Comparison of ENCODE assay signal across 9 cellular contexts in genomic region chr22:23119492-23120414, GRCh38. TPM values are rescaled to one million over a fixed set of nuclear protein-coding genes. Genes with fewer than 3 reads are reported as not detected.
A peak's percentile ranks its signal among the peaks of the same experiment; 100 is the strongest.
DNase-seq lines count a peak whose midpoint lies in the region; ATAC-seq and TF ChIP-seq lines count a peak whose summit lies in the region.
"Had no signal": no experiment of that assay in that cellular context is flagged by ENCODE, and none has a peak within 500 bp of the region (broad histone marks: within the 10 kb centered on the region; RNA-seq: fewer than 3 reads in every experiment).

No MANE protein-coding gene starts in this region.

- H3K9me2 ChIP-seq in GM23338 (ENCODE audit: insufficient read depth) (no peaks in the 10 kb centered on the region), PC-9 (ENCODE audit: insufficient read depth) (no peaks in the 10 kb centered on the region)

- 76 to 81% methylated on average over 4 to 15 of the region's 15 CpGs for WGBS in upper lobe of left lung, 2 donors
- 83 to 88% methylated on average over 15 of the region's 15 CpGs for WGBS in lower leg skin, 2 donors

- no peak overlapping the region for H3K4me3 Mint-ChIP-seq in GM23338
- peak overlapping the region; percentile 46 for H3K4me3 Mint-ChIP-seq in central memory CD8-positive, alpha-beta T cell

- ATAC-seq in GM23338 (peak; percentile 27; the same call in 2 of the 3 replicates), upper lobe of left lung (ENCODE audit: low FRiP score in 2 of 2) (no peak)
- ATAC-seq in central memory CD8-positive, alpha-beta T cell (replicated peaks; ENCODE audit: extremely low read depth, poor library complexity, severe bottlenecking): peak; percentile 98

- no peaks in the 10 kb centered on the region for H3K36me3 ChIP-seq in GM23338 (ENCODE audit: insufficient read depth)
- no peaks in the 10 kb centered on the region for H3K36me3 ChIP-seq in upper lobe of left lung
- H3K36me3 ChIP-seq in PC-9 (ENCODE audit: low read depth): no peaks in the 10 kb centered on the region

- no peak for TF ChIP-seq CTCF in GM23338 (conservative IDR thresholded peaks at IDR 0.05; ENCODE audit: low read depth in 2 of 2)
- TF ChIP-seq CTCF in upper lobe of left lung (IDR thresholded peaks at IDR 0.05): no peak
- TF ChIP-seq CTCF in lower leg skin (IDR thresholded peaks at IDR 0.05): no peak
- TF ChIP-seq CTCF in PC-9 (conservative IDR thresholded peaks at IDR 0.05): no peak

- H3K27ac Mint-ChIP-seq in GM23338: no peak overlapping the region; the same call in 1 of the 2 replicates
- peak overlapping the region; percentile 97 for H3K27ac Mint-ChIP-seq in central memory CD8-positive, alpha-beta T cell (ENCODE audit: low read depth)

- CTCF ChIA-PET in PC-9 (lab: Charles Lee): no interaction called here

- H3K9me3 ChIP-seq in upper lobe of left lung (no peaks in the 10 kb centered on the region), PC-9 (ENCODE audit: insufficient read depth, low read depth) (no peaks in the 10 kb centered on the region)

- H3F3A ChIP-seq in GM23338 (replicated peaks; ENCODE audit: low read depth) (no peaks in the 10 kb centered on the region), PC-9 (ENCODE audit: insufficient read depth, low read depth) (no peaks in the 10 kb centered on the region)

- POLR2A ChIA-PET in PC-9 (lab: Charles Lee; ENCODE audit: unreplicated experiment): no interaction called here

- no peaks in the 10 kb centered on the region for H3K36me3 Mint-ChIP-seq in GM23338 (ENCODE audit: low read depth)
- H3K36me3 Mint-ChIP-seq in central memory CD8-positive, alpha-beta T cell (ENCODE audit: insufficient read depth): peaks cover 2% of the 10 kb centered on the region

- H4K20me1 ChIP-seq in GM23338 (replicated peaks; ENCODE audit: insufficient read depth) (no peaks in the 10 kb centered on the region), PC-9 (ENCODE audit: insufficient read depth) (no peaks in the 10 kb centered on the region)

- no TSS peak for BruUV-seq in PC-9 (replicated peaks; lab: Mats Ljungman, UMichigan)

- H3K79me2 ChIP-seq in GM23338 (replicated peaks; ENCODE audit: insufficient read depth) (no peaks in the 10 kb centered on the region), PC-9 (ENCODE audit: low read depth) (no peaks in the 10 kb centered on the region)

- no peak overlapping the region for H3K27ac ChIP-seq in GM23338 (ENCODE audit: low read depth)
- no peak overlapping the region for H3K27ac ChIP-seq in upper lobe of left lung
- H3K27ac ChIP-seq in PC-9: no peak overlapping the region

- DNase-seq in GM23338 (ENCODE audit: low spot score) (no peak), upper lobe of left lung (no peak), pons (ENCODE audit: low spot score) (no peak), lower leg skin (ENCODE audit: low spot score in 2 of 2) (no peak), PC-9 (no peak)
- peak; percentile 63 to 71 for DNase-seq in activated CD4-positive, alpha-beta T cell treated with anti-CD3 and anti-CD28 coated beads, Interleukin-2, amount 50 U/mL, for 48 hours
- peak in 1 of 2 donors; percentile 58 for DNase-seq in central memory CD8-positive, alpha-beta T cell (ENCODE audit: low spot score in 2 of 2)
- peak; percentile 47 to 62 for DNase-seq in stimulated activated CD4-positive, alpha-beta T cell treated with anti-CD3 and anti-CD28 coated beads, Interleukin-4, amount 100 ng/mL, for 4 hours

- H2AFZ ChIP-seq in GM23338 (no peak overlapping the region), PC-9 (no peak overlapping the region)

- no peak for TF ChIP-seq EP300 in upper lobe of left lung (IDR thresholded peaks at IDR 0.05)

- H3K27me3 ChIP-seq in GM23338 (ENCODE audit: insufficient read depth): no peaks in the 10 kb centered on the region
- no peaks in the 10 kb centered on the region for H3K27me3 ChIP-seq in upper lobe of left lung
- H3K27me3 ChIP-seq in PC-9 (ENCODE audit: insufficient read depth, low read depth): peaks cover 28% of the 10 kb centered on the region

- peaks cover 11% of the 10 kb centered on the region for H3K27me3 Mint-ChIP-seq in GM23338 (ENCODE audit: insufficient read depth, low read depth, poor library complexity)
- peaks cover 8% of the 10 kb centered on the region for H3K27me3 Mint-ChIP-seq in central memory CD8-positive, alpha-beta T cell

- no peaks in the 10 kb centered on the region for H3K9me3 Mint-ChIP-seq in GM23338
- no peaks in the 10 kb centered on the region for H3K9me3 Mint-ChIP-seq in central memory CD8-positive, alpha-beta T cell

- H3K4me2 ChIP-seq in GM23338: no peak overlapping the region
- H3K4me2 ChIP-seq in PC-9: no peak overlapping the region

- H3K4me1 ChIP-seq in GM23338 (ENCODE audit: insufficient read depth): no peaks in the 10 kb centered on the region; the same call in 1 of the 2 replicates
- H3K4me1 ChIP-seq in upper lobe of left lung: no peaks in the 10 kb centered on the region
- H3K4me1 ChIP-seq in PC-9 (replicated peaks; ENCODE audit: insufficient read depth): no peaks in the 10 kb centered on the region

- no peak for TF ChIP-seq POLR2A in upper lobe of left lung (IDR thresholded peaks at IDR 0.05)
- no peak for TF ChIP-seq POLR2A in lower leg skin (IDR thresholded peaks at IDR 0.05)

- intact Hi-C loops in lower leg skin (cut with DNase I; ENCODE audit: low total_unique reads) (no loop called here), PC-9 (cut with micrococcal nuclease; ENCODE audit: unreplicated experiment) (loop anchor here (10.0 kb wide), 1 partner anchor 535 kb away; no protein-coding TSS in a partner anchor)

- H3K4me3 ChIP-seq in GM23338 (no peak overlapping the region), upper lobe of left lung (no peak overlapping the region), lower leg skin (ENCODE audit: low read depth, poor library complexity, severe bottlenecking) (no peak overlapping the region), PC-9 (no peak overlapping the region)

- peaks cover 7% of the 10 kb centered on the region for H3K4me1 Mint-ChIP-seq in GM23338
- peaks cover 17% of the 10 kb centered on the region for H3K4me1 Mint-ChIP-seq in central memory CD8-positive, alpha-beta T cell

TF ChIP-seq in GM23338, 12 proteins besides CTCF, POLR2A, EP300 and RAD21:
- no peak for TF ChIP-seq JUNB (IDR thresholded peaks at IDR 0.05; ENCODE audit: unreplicated experiment)
- TF ChIP-seq, protein P1, sequence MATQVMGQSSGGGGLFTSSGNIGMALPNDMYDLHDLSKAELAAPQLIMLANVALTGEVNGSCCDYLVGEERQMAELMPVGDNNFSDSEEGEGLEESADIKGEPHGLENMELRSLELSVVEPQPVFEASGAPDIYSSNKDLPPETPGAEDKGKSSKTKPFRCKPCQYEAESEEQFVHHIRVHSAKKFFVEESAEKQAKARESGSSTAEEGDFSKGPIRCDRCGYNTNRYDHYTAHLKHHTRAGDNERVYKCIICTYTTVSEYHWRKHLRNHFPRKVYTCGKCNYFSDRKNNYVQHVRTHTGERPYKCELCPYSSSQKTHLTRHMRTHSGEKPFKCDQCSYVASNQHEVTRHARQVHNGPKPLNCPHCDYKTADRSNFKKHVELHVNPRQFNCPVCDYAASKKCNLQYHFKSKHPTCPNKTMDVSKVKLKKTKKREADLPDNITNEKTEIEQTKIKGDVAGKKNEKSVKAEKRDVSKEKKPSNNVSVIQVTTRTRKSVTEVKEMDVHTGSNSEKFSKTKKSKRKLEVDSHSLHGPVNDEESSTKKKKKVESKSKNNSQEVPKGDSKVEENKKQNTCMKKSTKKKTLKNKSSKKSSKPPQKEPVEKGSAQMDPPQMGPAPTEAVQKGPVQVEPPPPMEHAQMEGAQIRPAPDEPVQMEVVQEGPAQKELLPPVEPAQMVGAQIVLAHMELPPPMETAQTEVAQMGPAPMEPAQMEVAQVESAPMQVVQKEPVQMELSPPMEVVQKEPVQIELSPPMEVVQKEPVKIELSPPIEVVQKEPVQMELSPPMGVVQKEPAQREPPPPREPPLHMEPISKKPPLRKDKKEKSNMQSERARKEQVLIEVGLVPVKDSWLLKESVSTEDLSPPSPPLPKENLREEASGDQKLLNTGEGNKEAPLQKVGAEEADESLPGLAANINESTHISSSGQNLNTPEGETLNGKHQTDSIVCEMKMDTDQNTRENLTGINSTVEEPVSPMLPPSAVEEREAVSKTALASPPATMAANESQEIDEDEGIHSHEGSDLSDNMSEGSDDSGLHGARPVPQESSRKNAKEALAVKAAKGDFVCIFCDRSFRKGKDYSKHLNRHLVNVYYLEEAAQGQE (IDR thresholded peaks at IDR 0.05; ENCODE audit: unreplicated experiment): no peak
- TF ChIP-seq EZH2phosphoT487 (IDR thresholded peaks at IDR 0.05; ENCODE audit: unreplicated experiment): no peak
- TF ChIP-seq ETS1 (IDR thresholded peaks at IDR 0.05): no peak
- no peak for TF ChIP-seq CREB1 (CRISPR knock-in tag; IDR thresholded peaks at IDR 0.05; ENCODE audit: low read depth)
- no peak for TF ChIP-seq ZNF331 (CRISPR knock-in tag; IDR thresholded peaks at IDR 0.05; ENCODE audit: low read depth)
- TF ChIP-seq STAT1 (IDR thresholded peaks at IDR 0.05; ENCODE audit: unreplicated experiment): no peak
- no peak for TF ChIP-seq NANOG (IDR thresholded peaks at IDR 0.05; ENCODE audit: borderline replicate concordance)
- TF ChIP-seq POLR2AphosphoS5 (IDR thresholded peaks at IDR 0.05; ENCODE audit: low read depth): no peak
TF ChIP-seq in GM23338: peak in this region for 0.

RNA-seq across cellular contexts. Expression of gene RSPH14, which starts 22.0 kb away (rescaled TPM):
- not detected in 2 replicates for total RNA-seq in GM23338 (2014; rRNA removed; shearing (Covaris generic))
- polyA plus RNA-seq in GM23338 (2016; fragmentation: Nextera tagmentation; extraction: Ambion mirVana): 1.8 and 2.5 TPM in 2 replicates
- total RNA-seq in upper lobe of left lung (1 to 10 TPM in 5 of 6 donors, not detected in 1; 1.1 to 5.2 (median 2.7) TPM), lower leg skin (1 to 10 TPM in 2 of 4 donors, not detected in 2; 1.1 to 1.7 TPM), PC-9 (2021) (0.28 TPM in 1 of 2 replicates, not detected in the other)
- polyA plus RNA-seq: keratinocyte had no signal

RNA-seq across cellular contexts. Expression of gene RAB36, which starts 25.5 kb away (rescaled TPM):
- 0.58 and 1.2 TPM in 2 replicates for total RNA-seq in GM23338 (2014; rRNA removed; shearing (Covaris generic))
- 0.43 and 0.58 TPM in 2 replicates for polyA plus RNA-seq in GM23338 (2016; fragmentation: Nextera tagmentation; extraction: Ambion mirVana)
- total RNA-seq in upper lobe of left lung (10 to 100 TPM in 1 of 6 donors, 1 to 10 TPM in 5; 2.6 to 17.5 (median 8.4) TPM), lower leg skin (1 to 10 TPM; 1.2 to 3.6 (median 1.8) TPM), PC-9 (2021) (5.8 and 6.8 TPM in 2 replicates)

RNA-seq across cellular contexts. Expression of gene GNAZ, which starts 49.4 kb away (rescaled TPM):
- total RNA-seq in GM23338 (2014; rRNA removed; shearing (Covaris generic)): 9.9 and 11.1 TPM in 2 replicates
- polyA plus RNA-seq in GM23338 (2016; fragmentation: Nextera tagmentation; extraction: Ambion mirVana): 2.9 TPM in 2 replicates
- total RNA-seq in upper lobe of left lung (1 to 10 TPM in 4 of 6 donors, under 1 TPM in 1, not detected in 1; 0.80 to 7.3 (median 2.7) TPM), lower leg skin (1 to 10 TPM; 1.5 to 3.6 (median 2.0) TPM), PC-9 (2021) (1.2 and 1.7 TPM in 2 replicates)

Comparison
In these comparisons a context has a peak if more than half of its experiments do, and no peak if none do; other contexts are left out.
1. ATAC-seq: peak in GM23338 (single experiment) and central memory CD8-positive, alpha-beta T cell (single experiment); none in upper lobe of left lung (0 of 2).
2. DNase-seq: peak in activated CD4-positive, alpha-beta T cell treated with anti-CD3 and anti-CD28 coated beads, Interleukin-2, amount 50 U/mL, for 48 hours (2 of 2) and stimulated activated CD4-positive, alpha-beta T cell treated with anti-CD3 and anti-CD28 coated beads, Interleukin-4, amount 100 ng/mL, for 4 hours (2 of 2); none in GM23338 (single experiment), upper lobe of left lung (0 of 2), pons (single experiment), lower leg skin (0 of 2) and PC-9 (0 of 2).